Comparison of ENCODE assay signal across 8 cellular contexts in the genomic region with DNA sequence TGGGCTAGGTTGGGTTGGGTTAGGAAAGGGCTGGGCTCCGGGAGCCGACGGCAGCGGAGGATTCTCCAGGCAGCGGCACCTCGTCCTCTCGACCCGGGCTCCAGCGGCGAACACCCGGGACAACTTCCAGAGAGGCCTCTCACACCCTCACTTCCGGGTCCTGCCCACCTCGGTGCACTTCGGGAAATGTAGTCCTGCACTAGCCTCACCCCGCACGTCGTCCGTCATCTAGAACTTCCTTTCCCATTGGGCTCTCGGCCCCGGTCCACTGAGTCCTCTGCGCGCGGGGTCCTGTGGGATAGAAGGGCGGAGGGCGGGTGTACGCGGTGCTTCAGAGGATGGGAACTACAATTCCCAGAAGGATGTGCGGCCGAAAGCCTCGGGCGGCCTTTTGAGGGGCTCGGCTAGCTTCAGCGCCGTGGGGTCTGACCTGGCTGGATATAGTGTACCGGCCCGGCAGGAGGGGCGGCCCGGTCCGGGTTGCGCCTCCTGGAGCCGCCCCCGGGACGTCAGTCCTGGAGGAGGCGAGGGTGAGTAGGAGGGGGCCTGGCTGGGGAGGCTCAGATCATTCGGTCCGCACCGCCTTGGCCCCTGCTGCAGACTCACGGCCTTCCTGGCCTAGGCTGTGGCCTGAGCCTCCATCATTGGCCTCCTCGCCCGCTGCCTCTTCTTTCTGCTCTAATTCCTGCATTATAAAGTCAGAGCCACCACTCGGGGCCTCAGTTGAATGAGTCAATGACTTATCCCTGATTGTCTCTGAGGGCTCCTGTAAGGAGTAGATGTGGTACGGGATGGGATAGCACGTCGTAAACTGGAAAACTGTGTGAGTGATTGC. TPM values are rescaled to one million over a fixed set of nuclear protein-coding genes. Genes with fewer than 3 reads are reported as not detected.
A peak's percentile ranks its signal among the peaks of the same experiment; 100 is the strongest.
DNase-seq lines count a peak whose midpoint lies in the region; ATAC-seq, FAIRE-seq and TF ChIP-seq lines count a peak whose summit lies in the region.

A gene (minus strand): TSS at position 114 of the 835 bp plus-strand sequence. CDS start 160 bp downstream, outside the sequence.
A gene with protein sequence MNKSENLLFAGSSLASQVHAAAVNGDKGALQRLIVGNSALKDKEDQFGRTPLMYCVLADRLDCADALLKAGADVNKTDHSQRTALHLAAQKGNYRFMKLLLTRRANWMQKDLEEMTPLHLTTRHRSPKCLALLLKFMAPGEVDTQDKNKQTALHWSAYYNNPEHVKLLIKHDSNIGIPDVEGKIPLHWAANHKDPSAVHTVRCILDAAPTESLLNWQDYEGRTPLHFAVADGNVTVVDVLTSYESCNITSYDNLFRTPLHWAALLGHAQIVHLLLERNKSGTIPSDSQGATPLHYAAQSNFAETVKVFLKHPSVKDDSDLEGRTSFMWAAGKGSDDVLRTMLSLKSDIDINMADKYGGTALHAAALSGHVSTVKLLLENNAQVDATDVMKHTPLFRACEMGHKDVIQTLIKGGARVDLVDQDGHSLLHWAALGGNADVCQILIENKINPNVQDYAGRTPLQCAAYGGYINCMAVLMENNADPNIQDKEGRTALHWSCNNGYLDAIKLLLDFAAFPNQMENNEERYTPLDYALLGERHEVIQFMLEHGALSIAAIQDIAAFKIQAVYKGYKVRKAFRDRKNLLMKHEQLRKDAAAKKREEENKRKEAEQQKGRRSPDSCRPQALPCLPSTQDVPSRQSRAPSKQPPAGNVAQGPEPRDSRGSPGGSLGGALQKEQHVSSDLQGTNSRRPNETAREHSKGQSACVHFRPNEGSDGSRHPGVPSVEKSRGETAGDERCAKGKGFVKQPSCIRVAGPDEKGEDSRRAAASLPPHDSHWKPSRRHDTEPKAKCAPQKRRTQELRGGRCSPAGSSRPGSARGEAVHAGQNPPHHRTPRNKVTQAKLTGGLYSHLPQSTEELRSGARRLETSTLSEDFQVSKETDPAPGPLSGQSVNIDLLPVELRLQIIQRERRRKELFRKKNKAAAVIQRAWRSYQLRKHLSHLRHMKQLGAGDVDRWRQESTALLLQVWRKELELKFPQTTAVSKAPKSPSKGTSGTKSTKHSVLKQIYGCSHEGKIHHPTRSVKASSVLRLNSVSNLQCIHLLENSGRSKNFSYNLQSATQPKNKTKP (plus strand): TSS at position 357 of the 835 bp plus-strand sequence. CDS start 5,279 bp downstream, outside the sequence.

- peak within 1 kb of the TSS; percentile 92 for H3K4me2 ChIP-seq in keratinocyte (ENCODE audit: control insufficient read depth, extremely low read depth, insufficient read depth, low read depth, low read length)

- peak within 1 kb of the TSS; percentile 96 to 100 (median 98) for H3K4me3 ChIP-seq in keratinocyte (ENCODE audit: control insufficient read depth in 2 of 3, extremely low read depth in 1 of 3, insufficient read depth in 2 of 3, low read depth in 1 of 3, low read length in 3 of 3)

- no peaks in the 10 kb centered on the region for H3K9me1 ChIP-seq in keratinocyte (ENCODE audit: control insufficient read depth, extremely low read depth, insufficient read depth, low read length)

- no peak for TF ChIP-seq CTCF in keratinocyte (optimal IDR thresholded peaks at IDR 0.05 in 1 of 3, IDR thresholded peaks at IDR 0.05 in 1 of 3, conservative IDR thresholded peaks at IDR 0.05 in 1 of 3; ENCODE audit: extremely low read depth in 1 of 3, insufficient read depth in 2 of 3, low read length in 3 of 3)

- H3K9ac ChIP-seq in keratinocyte (ENCODE audit: control insufficient read depth, extremely low read depth, insufficient read depth, low read length) = peak within 1 kb of the TSS; percentile 97

- peaks cover 6 to 14% of the 10 kb centered on the region in 2 experiments for H3K36me3 ChIP-seq in keratinocyte (ENCODE audit: control insufficient read depth in 2 of 2, extremely low read depth in 1 of 2, insufficient read depth in 2 of 2, low read length in 2 of 2)

- H3K27ac ChIP-seq in keratinocyte (ENCODE audit: control insufficient read depth, insufficient read depth, low read length) = peak within 1 kb of the TSS; percentile 87

- peak; percentile 97 for DNase-seq in AG20443 (ENCODE audit: low spot score)
- peak; percentile 98 for DNase-seq in NCI-H510A (lab: John Stamatoyannopoulos, UW)
- DNase-seq in activated CD4-positive, alpha-beta T cell treated with anti-CD3 and anti-CD28 coated beads for 1 hour = peak; percentile 94
- DNase-seq in cerebellum (ENCODE audit: low spot score) = peak; percentile 98
- DNase-seq in keratinocyte (ENCODE audit: low read depth, low spot score) = peak; percentile 89
- DNase-seq in stimulated activated CD4-positive, alpha-beta T cell treated with anti-CD3 and anti-CD28 coated beads, Interleukin-15, amount 100 ng/mL, for 1 hour (ENCODE audit: low read depth in 1 of 2, low spot score in 1 of 2) = peak; percentile 86 to 92

- peaks cover 16% of the 10 kb centered on the region for H3K4me1 ChIP-seq in keratinocyte (ENCODE audit: control insufficient read depth, extremely low read depth, insufficient read depth, low read length)

- peak; percentile 89 for TF ChIP-seq POLR2A in GM19099 (IDR thresholded peaks at IDR 0.05; ENCODE audit: extremely low read depth, insufficient read length, low read depth)

- dilution Hi-C loops in keratinocyte (cut with MboI; ENCODE audit: extremely low pct_ligation_motif_present, low sequenced_read_pairs) = no loop called here

- ATAC-seq in HG03432 (IDR thresholded peaks at IDR 0.05; ENCODE audit: unreplicated experiment) = peak; percentile 96

- no peaks in the 10 kb centered on the region for H3K9me3 ChIP-seq in keratinocyte (ENCODE audit: control insufficient read depth, low read depth, low read length)

- FAIRE-seq in keratinocyte (lab: Jason Lieb, UNC) = peak; percentile 72

- H4K20me1 ChIP-seq in keratinocyte (ENCODE audit: control insufficient read depth, extremely low read depth, insufficient read depth, low read length) = no peaks in the 10 kb centered on the region

- peak within 1 kb of the TSS; percentile 99 for H2AFZ ChIP-seq in keratinocyte (ENCODE audit: control insufficient read depth, low read length)

- no peaks in the 10 kb centered on the region for H3K27me3 ChIP-seq in keratinocyte (ENCODE audit: control insufficient read depth, extremely low read depth, insufficient read depth, low read length)

- H3K79me2 ChIP-seq in keratinocyte (ENCODE audit: control insufficient read depth, insufficient read depth, low read length) = peaks cover 55% of the 10 kb centered on the region

RNA-seq across cellular contexts. Expression of the first gene that starts in this region (rescaled TPM):
- 21.2 TPM for total RNA-seq in cerebellum
- polyA plus RNA-seq in keratinocyte = 10.9 to 17.6 TPM (median 15.2 TPM) in 3 replicates
- 23.6 TPM for polyA plus RNA-seq in keratinocyte (2011; ENCODE audit: low read depth)
- 8.7 and 17.4 TPM in 2 replicates for polyA plus RNA-seq in keratinocyte (2011; cell fraction: cytosol; rRNA removed)
- polyA plus RNA-seq in keratinocyte (2011; cell fraction: nucleus; rRNA removed) = 18.9 and 26.3 TPM in 2 replicates
- 17.4 and 21.0 TPM in 2 replicates for polyA plus RNA-seq in keratinocyte (2012; ENCODE audit: low replicate concordance)
- polyA minus RNA-seq in keratinocyte = 4.2 to 10.5 TPM (median 4.4 TPM) in 3 replicates
- polyA minus RNA-seq in keratinocyte (2011; cell fraction: cytosol; rRNA and poly(A)+ RNA removed) = 8.1 TPM
- polyA minus RNA-seq in keratinocyte (2011; cell fraction: nucleus; rRNA and poly(A)+ RNA removed) = 10.8 and 16.0 TPM in 2 replicates

RNA-seq across cellular contexts. Expression of the second gene that starts in this region (rescaled TPM):
- 39.6 TPM for total RNA-seq in cerebellum
- 16.0 to 21.1 TPM (median 18.2 TPM) in 3 replicates for polyA plus RNA-seq in keratinocyte
- 4.7 TPM for polyA plus RNA-seq in keratinocyte (2011; ENCODE audit: low read depth)
- polyA plus RNA-seq in keratinocyte (2011; cell fraction: cytosol; rRNA removed) = 13.6 and 19.9 TPM in 2 replicates
- 26.0 and 26.9 TPM in 2 replicates for polyA plus RNA-seq in keratinocyte (2011; cell fraction: nucleus; rRNA removed)
- polyA plus RNA-seq in keratinocyte (2012; ENCODE audit: low replicate concordance) = 3.8 and 11.4 TPM in 2 replicates
- 9.6 to 39.3 TPM (median 25.0 TPM) in 3 replicates for polyA minus RNA-seq in keratinocyte
- 12.5 TPM for polyA minus RNA-seq in keratinocyte (2011; cell fraction: cytosol; rRNA and poly(A)+ RNA removed)
- polyA minus RNA-seq in keratinocyte (2011; cell fraction: nucleus; rRNA and poly(A)+ RNA removed) = 24.8 and 43.3 TPM in 2 replicates

Comparison
In these comparisons a context has a peak if more than half of its experiments do, and no peak if none do; other contexts are left out.
1. Peak in every context shown above with its lines: DNase-seq, ATAC-seq, H3K4me3 ChIP-seq and H3K27ac ChIP-seq.